In the genomic region with DNA sequence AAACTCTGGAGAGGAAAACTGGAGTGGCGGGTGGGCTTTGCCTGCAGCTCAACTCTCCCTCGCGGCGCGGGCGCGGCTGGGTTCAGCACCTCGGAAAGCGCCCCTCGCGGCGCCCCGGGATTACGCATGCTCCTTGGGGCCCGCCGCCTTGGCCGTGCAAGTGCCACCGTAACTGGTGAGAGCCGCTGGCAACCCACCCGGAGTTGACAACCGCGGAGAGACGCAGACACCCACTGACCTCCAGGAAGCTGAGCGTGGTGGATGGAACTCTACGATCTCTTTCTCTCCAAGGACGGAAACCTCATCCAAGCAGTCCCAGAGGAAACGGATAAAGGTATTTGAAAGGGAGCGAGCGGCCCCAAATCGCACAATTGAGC, we compare ENCODE assay signal across 9 cellular contexts. TPM values are rescaled to one million over a fixed set of nuclear protein-coding genes. Genes with fewer than 3 reads are reported as not detected.
A peak's percentile ranks its signal among the peaks of the same experiment; 100 is the strongest.
DNase-seq lines count a peak whose midpoint lies in the region; ATAC-seq, FAIRE-seq and TF ChIP-seq lines count a peak whose summit lies in the region.
"Had no signal": no experiment of that assay in that cellular context is flagged by ENCODE, and none has a peak within 500 bp of the region (broad histone marks: within the 10 kb centered on the region; RNA-seq: fewer than 3 reads in every experiment).

No MANE protein-coding gene starts in this region.

- H4K20me1 ChIP-seq in osteoblast (ENCODE audit: insufficient read depth, low read length): no peaks in the 10 kb centered on the region

- no peak for FAIRE-seq in D721Med (lab: Jason Lieb, UNC)
- FAIRE-seq: endometrium had no signal

- TF ChIP-seq CTCF in gastroesophageal sphincter (IDR thresholded peaks at IDR 0.05) (peak in 3 of 4 experiments; percentile 45 to 59 (median 59)), osteoblast (IDR thresholded peaks at IDR 0.05; ENCODE audit: extremely low read depth, low read depth, low read length) (no peak), D721Med (IDR thresholded peaks at IDR 0.05; ENCODE audit: insufficient read depth, missing control alignments) (no peak)

- H3K27ac ChIP-seq in gastroesophageal sphincter: no peak overlapping the region
- H3K27ac ChIP-seq in osteoblast (ENCODE audit: low read depth, low read length): no peak overlapping the region

- H3K36me3 ChIP-seq in gastroesophageal sphincter (no peaks in the 10 kb centered on the region), osteoblast (ENCODE audit: insufficient read depth, low read length) (no peaks in the 10 kb centered on the region)

- peak overlapping the region; percentile 78 for H2AFZ ChIP-seq in osteoblast (ENCODE audit: low read length)

- H3K79me2 ChIP-seq in osteoblast (ENCODE audit: insufficient read depth, low read length): no peaks in the 10 kb centered on the region

- peaks cover 9% of the 10 kb centered on the region for H3K4me1 Mint-ChIP-seq in activated T-cell treated with anti-CD3 and anti-CD28 coated beads, Interleukin-2, amount 50 U/mL, for 72 hours (ENCODE audit: low read depth)

- H3K27me3 ChIP-seq in gastroesophageal sphincter (peaks cover 56% of the 10 kb centered on the region), osteoblast (ENCODE audit: insufficient read depth, low read length) (peaks cover 47% of the 10 kb centered on the region)

- WGBS in gastroesophageal sphincter (ENCODE audit: low coverage in 1 of 2), 2 donors: 9% methylated on average over 6 of the region's 30 CpGs; no CpG with 5 or more reads in 1 of the 2 donors

- TF ChIP-seq EP300 in gastroesophageal sphincter (IDR thresholded peaks at IDR 0.05): no peak

- H3K4me1 ChIP-seq in gastroesophageal sphincter (peaks cover 0 to 28% (median 10%) of the 10 kb centered on the region in 3 donors), osteoblast (ENCODE audit: insufficient read depth, low read length) (peaks cover 19% of the 10 kb centered on the region)

- H3K9me3 ChIP-seq in gastroesophageal sphincter (no peaks in the 10 kb centered on the region), osteoblast (ENCODE audit: low read depth, low read length) (no peaks in the 10 kb centered on the region)

- H3K27me3 Mint-ChIP-seq in activated T-cell treated with anti-CD3 and anti-CD28 coated beads, Interleukin-2, amount 50 U/mL, for 72 hours (ENCODE audit: low read depth): peaks cover 81% of the 10 kb centered on the region

- DNase-seq in NCI-H82 (lab: John Stamatoyannopoulos, UW) (peak; percentile 69), NCI-H82 treated with DMSO at 0.1 percent for 48 hours (lab: John Stamatoyannopoulos, UW; ENCODE audit: unreplicated experiment) (no peak), NCI-H1694 (lab: John Stamatoyannopoulos, UW) (peak; percentile 10), osteoblast (ENCODE audit: insufficient read length, low spot score, missing footprints) (peak; percentile 93), NCI-H526 treated with DMSO at 0.1 percent for 48 hours (lab: John Stamatoyannopoulos, UW) (no peak), D721Med (ENCODE audit: insufficient read length, low spot score) (no peak)
- peak; percentile 52 to 61 for DNase-seq in activated T-cell treated with anti-CD3 and anti-CD28 coated beads, Interleukin-2, amount 50 U/mL, for 72 hours

- TF ChIP-seq POLR2A in gastroesophageal sphincter (IDR thresholded peaks at IDR 0.05): no peak

- peak overlapping the region in 1 of 2 donors; percentile 47 for H3K4me3 Mint-ChIP-seq in activated T-cell treated with anti-CD3 and anti-CD28 coated beads, Interleukin-2, amount 50 U/mL, for 72 hours

- no peaks in the 10 kb centered on the region for H3K9me3 Mint-ChIP-seq in activated T-cell treated with anti-CD3 and anti-CD28 coated beads, Interleukin-2, amount 50 U/mL, for 72 hours

- no peak overlapping the region for H3K27ac Mint-ChIP-seq in activated T-cell treated with anti-CD3 and anti-CD28 coated beads, Interleukin-2, amount 50 U/mL, for 72 hours

- H3K4me3 ChIP-seq in gastroesophageal sphincter (peak overlapping the region in 1 of 2 donors; percentile 38), osteoblast (ENCODE audit: insufficient read depth, low read length) (peak overlapping the region; percentile 71)

- ATAC-seq in activated T-cell treated with anti-CD3 and anti-CD28 coated beads, Interleukin-2, amount 50 U/mL, for 72 hours (replicated peaks in 1 of 2): peak; percentile 33 to 55
- peak; percentile 52 for ATAC-seq in gastroesophageal sphincter

- peak overlapping the region; percentile 93 for H3K4me2 ChIP-seq in osteoblast (ENCODE audit: insufficient read depth, low read length)

- H3K36me3 Mint-ChIP-seq in activated T-cell treated with anti-CD3 and anti-CD28 coated beads, Interleukin-2, amount 50 U/mL, for 72 hours (ENCODE audit: insufficient read depth in 2 of 2): no peaks in the 10 kb centered on the region

RNA-seq across cellular contexts. Expression of a gene that starts 0.2 kb away (rescaled TPM):
- total RNA-seq in activated T-cell treated with anti-CD3 and anti-CD28 coated beads, Interleukin-2, amount 50 U/mL, for 72 hours: not detected
- not detected for total RNA-seq in gastroesophageal sphincter
- not detected in 2 replicates for total RNA-seq in osteoblast

RNA-seq across cellular contexts. Expression of a gene that starts 44.2 kb away (rescaled TPM):
- total RNA-seq in activated T-cell treated with anti-CD3 and anti-CD28 coated beads, Interleukin-2, amount 50 U/mL, for 72 hours: under 1 TPM in 1 of 2 donors, not detected in 1; 0.05 TPM
- total RNA-seq in gastroesophageal sphincter (1 to 10 TPM; 2.6 to 6.5 (median 5.2) TPM), osteoblast (6.9 and 8.3 TPM in 2 replicates)

RNA-seq across cellular contexts. Expression of a gene that starts 48.5 kb away (rescaled TPM):
- not detected for total RNA-seq in activated T-cell treated with anti-CD3 and anti-CD28 coated beads, Interleukin-2, amount 50 U/mL, for 72 hours
- total RNA-seq in gastroesophageal sphincter (under 1 TPM in 1 of 4 donors, not detected in 3; 0.15 TPM), osteoblast (0.36 and 0.59 TPM in 2 replicates)

Comparison
In these comparisons a context has a peak if more than half of its experiments do, and no peak if none do; other contexts are left out.
1. DNase-seq: peak in NCI-H82 (single experiment), NCI-H1694 (single experiment), activated T-cell treated with anti-CD3 and anti-CD28 coated beads, Interleukin-2, amount 50 U/mL, for 72 hours (2 of 2) and osteoblast (single experiment); none in NCI-H82 treated with DMSO at 0.1 percent for 48 hours (single experiment), NCI-H526 treated with DMSO at 0.1 percent for 48 hours (single experiment) and D721Med (single experiment).
2. CTCF ChIP-seq: peak in gastroesophageal sphincter (3 of 4); none in osteoblast (single experiment) and D721Med (single experiment).